Comparison of ENCODE assay signal across 7 cellular contexts in the genomic region with DNA sequence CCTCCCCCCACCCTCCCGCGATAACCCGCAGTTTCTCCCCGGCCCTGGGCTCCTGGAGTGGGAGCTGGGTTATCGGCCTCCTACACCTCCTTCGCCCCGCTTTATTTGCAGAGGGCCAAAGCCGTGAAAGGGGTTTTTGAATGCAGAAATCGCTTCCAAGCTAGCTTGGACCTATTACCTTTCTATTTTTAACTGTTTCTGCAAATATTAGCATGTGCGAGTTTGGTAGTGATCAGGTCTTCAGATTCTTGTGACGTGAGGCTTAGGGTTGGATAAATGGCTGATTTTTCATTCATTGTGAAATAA. TPM values are rescaled to one million over a fixed set of nuclear protein-coding genes. Genes with fewer than 3 reads are reported as not detected.
A peak's percentile ranks its signal among the peaks of the same experiment; 100 is the strongest.
DNase-seq lines count a peak whose midpoint lies in the region; ATAC-seq and TF ChIP-seq lines count a peak whose summit lies in the region.

No MANE protein-coding gene starts in this region.

- no peaks in the 10 kb centered on the region for H4K20me1 ChIP-seq in HCT116 (ENCODE audit: insufficient read depth)

- CTCF ChIA-PET in HCT116 (lab: Charles Lee): no interaction called here

- TF ChIP-seq CTCF in HCT116 (IDR thresholded peaks at IDR 0.05 in 2 of 3, conservative IDR thresholded peaks at IDR 0.05 in 1 of 3; ENCODE audit: borderline replicate concordance in 1 of 3, insufficient read depth in 1 of 3, low read depth in 2 of 3, low read length in 2 of 3): no peak
- no peak for TF ChIP-seq CTCF in WERI-Rb-1 (IDR thresholded peaks at IDR 0.05; ENCODE audit: low read depth, low read length)

- H3K27me3 ChIP-seq in HCT116 (ENCODE audit: insufficient read depth, low read length): no peaks in the 10 kb centered on the region
- H3K27me3 ChIP-seq in WERI-Rb-1 (ENCODE audit: insufficient read depth, low read depth, severe bottlenecking): no peaks in the 10 kb centered on the region
- no peaks in the 10 kb centered on the region for H3K27me3 ChIP-seq in skeletal muscle tissue (ENCODE audit: control insufficient read depth in 3 of 3, insufficient read depth in 3 of 3, low read length in 3 of 3)

- RAD21 ChIA-PET in HCT116 (lab: Charles Lee; ENCODE audit: low non-redundant PET in 1 of 2, low total read pairs in 2 of 2, uncharacterized antibody in 2 of 2, unreplicated experiment in 2 of 2): no interaction called here

- H3K36me3 ChIP-seq in HCT116 (ENCODE audit: control insufficient read depth in 1 of 2, insufficient read depth in 2 of 2, low read length in 2 of 2) (no peaks in the 10 kb centered on the region), WERI-Rb-1 (peaks cover 21% of the 10 kb centered on the region), skeletal muscle tissue (ENCODE audit: control insufficient read depth in 3 of 3, insufficient read depth in 3 of 3, low read length in 3 of 3) (no peaks in the 10 kb centered on the region)

- POLR2A ChIA-PET in HCT116 (lab: Charles Lee): no interaction called here

- H3K9me3 ChIP-seq in HCT116 (ENCODE audit: control insufficient read depth in 1 of 2, insufficient read depth in 1 of 2, low read depth in 1 of 2, low read length in 2 of 2) (no peaks in the 10 kb centered on the region), WERI-Rb-1 (ENCODE audit: severe bottlenecking) (no peaks in the 10 kb centered on the region), skeletal muscle tissue (ENCODE audit: control insufficient read depth in 3 of 3, low read length in 3 of 3) (no peaks in the 10 kb centered on the region)

- no peak for TF ChIP-seq RAD21 in HCT116 (IDR thresholded peaks at IDR 0.05; ENCODE audit: low read depth)

- ATAC-seq in HCT116: no peak; the same call in 1 of the 2 replicates
- no peak for ATAC-seq in GM19035 (IDR thresholded peaks at IDR 0.05; ENCODE audit: unreplicated experiment)

- H3K9me2 ChIP-seq in HCT116 (ENCODE audit: insufficient read depth): no peaks in the 10 kb centered on the region

- BruUV-seq in HCT116 (replicated peaks; lab: Mats Ljungman, UMichigan): no TSS peak

- no peak overlapping the region for H2AFZ ChIP-seq in HCT116 (ENCODE audit: low read depth, low read length, poor library complexity, severe bottlenecking)

- no peak for DNase-seq in HCT116 (ENCODE audit: low read depth, low spot score)
- DNase-seq in WERI-Rb-1: no peak
- peak; percentile 27 for DNase-seq in foreskin melanocyte
- DNase-seq in SKM-1 treated with dmso at 0.1 percent for 144 hours (lab: John Stamatoyannopoulos, UW; ENCODE audit: unreplicated experiment): no peak
- no peak for DNase-seq in activated CD8-positive, alpha-beta memory T cell treated with anti-CD3 and anti-CD28 coated beads, Interleukin-2, amount 50 U/mL, for 4 hours

- H3K27ac ChIP-seq in HCT116 (ENCODE audit: low read depth, low read length) (peak overlapping the region; percentile 96), WERI-Rb-1 (peak overlapping the region; percentile 100), skeletal muscle tissue (ENCODE audit: low read depth, low read length) (peak overlapping the region; percentile 100)

- peak overlapping the region; percentile 84 for H3K4me2 ChIP-seq in HCT116 (ENCODE audit: low read length)

- peaks cover 62% of the 10 kb centered on the region for H3K79me2 ChIP-seq in HCT116 (ENCODE audit: insufficient read depth, low read length)

- H3K4me1 ChIP-seq in HCT116 (ENCODE audit: control insufficient read depth in 1 of 2, insufficient read depth in 2 of 2, low read length in 2 of 2): peaks cover 4 to 15% of the 10 kb centered on the region in 2 experiments
- peaks cover 0 to 9% (median 2%) of the 10 kb centered on the region in 3 donors for H3K4me1 ChIP-seq in skeletal muscle tissue (ENCODE audit: control insufficient read depth in 3 of 3, insufficient read depth in 3 of 3, low read length in 3 of 3)

- H3K4me3 ChIP-seq in HCT116 (replicated peaks in 1 of 2; ENCODE audit: low read depth in 1 of 2, low read length in 2 of 2): peak overlapping the region; percentile 67 to 71
- H3K4me3 ChIP-seq in WERI-Rb-1 (ENCODE audit: low read depth, low read length): peak overlapping the region; percentile 78
- peak overlapping the region; percentile 80 to 93 (median 83) for H3K4me3 ChIP-seq in skeletal muscle tissue (ENCODE audit: low read length in 3 of 3)

- peak overlapping the region; percentile 87 for H3K9ac ChIP-seq in HCT116 (ENCODE audit: low read length)
- peak overlapping the region; percentile 89 to 97 (median 94) for H3K9ac ChIP-seq in skeletal muscle tissue (ENCODE audit: low read depth in 1 of 3, low read length in 3 of 3)

- intact Hi-C loops in HCT116 (cut with micrococcal nuclease): no loop called here

- no peak for TF ChIP-seq POLR2A in HCT116 (IDR thresholded peaks at IDR 0.05; ENCODE audit: borderline replicate concordance, extremely low read depth, insufficient read depth, insufficient read length)

TF ChIP-seq in HCT116, 20 proteins besides CTCF, POLR2A, EP300 and RAD21:
- 0 out of 2 replicates have a peak, but pooled peaks have one; percentile 2 for TF ChIP-seq ZFX (IDR thresholded peaks at IDR 0.05)
- TF ChIP-seq CEBPB (IDR thresholded peaks at IDR 0.05; ENCODE audit: low read depth): no peak

RNA-seq across cellular contexts. Expression of a gene that starts 1.3 kb away (rescaled TPM):
- total RNA-seq in HCT116 (2021; ENCODE audit: unreplicated experiment) (52.4 TPM), skeletal muscle tissue (147 TPM)
- polyA plus RNA-seq in HCT116 (2012): 16.3 and 19.1 TPM in 2 replicates
